28 cellular contexts compared by ENCODE assay signal in the genomic region with DNA sequence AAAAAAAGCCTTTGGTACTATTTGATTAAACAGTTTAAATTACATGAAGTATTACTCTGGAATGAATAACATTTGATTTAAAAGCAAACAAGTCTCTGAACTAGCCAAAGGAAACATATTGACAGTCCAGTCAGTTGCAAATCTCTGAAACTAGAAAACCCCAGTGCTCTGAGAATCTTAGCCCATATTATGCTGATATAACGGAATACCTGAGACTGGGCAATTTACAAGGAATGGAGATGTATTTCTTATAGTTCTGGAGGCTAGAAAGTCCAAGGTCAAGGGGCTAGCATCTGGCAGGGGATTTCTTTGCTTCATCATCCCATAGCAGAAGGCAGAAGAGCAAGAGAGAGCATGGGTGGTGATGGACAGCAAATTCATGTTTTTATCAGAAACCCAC.
"Had no signal": no experiment of that assay in that cellular context is flagged by ENCODE, and none has a peak within 500 bp of the region (broad histone marks: within the 10 kb centered on the region; RNA-seq: fewer than 3 reads in every experiment).

No MANE protein-coding gene starts in this region.

- H3K27me3 ChIP-seq: dorsolateral prefrontal cortex, foreskin keratinocyte, gastroesophageal sphincter, heart right ventricle, left lung, ovary, stomach, thyroid gland had no signal

- H3K4me3 Mint-ChIP-seq: mesothelial cell of epicardium; naive B cell; natural killer cell treated with Interleukin-12 subunit alpha and Interleukin-12 subunit beta and Interleukin-15 and Interleukin-18, amount 100 ng/mL, for 72 hours; neural progenitor cell; stimulated activated effector memory CD8-positive, alpha-beta T cell treated with anti-CD3 and anti-CD28 coated beads, Interleukin-12 subunit alpha, Interleukin-12 subunit beta, amount 100 ng/mL, for 72 hours; type B pancreatic cell had no signal

- H3K4me3 ChIP-seq: dorsolateral prefrontal cortex, gastroesophageal sphincter, heart right ventricle, left lung, mucosa of descending colon, neural progenitor cell, ovary, psoas muscle, stomach, thyroid gland had no signal

- H3K36me3 Mint-ChIP-seq: natural killer cell treated with Interleukin-12 subunit alpha and Interleukin-12 subunit beta and Interleukin-15 and Interleukin-18, amount 100 ng/mL, for 72 hours had no signal

- H3K27me3 Mint-ChIP-seq: naive B cell; natural killer cell treated with Interleukin-12 subunit alpha and Interleukin-12 subunit beta and Interleukin-15 and Interleukin-18, amount 100 ng/mL, for 72 hours; type B pancreatic cell had no signal

- ATAC-seq: esophagus mucosa; foreskin keratinocyte; gastroesophageal sphincter; heart right ventricle; left cardiac atrium; left lung; mucosa of descending colon; natural killer cell treated with Interleukin-12 subunit alpha and Interleukin-12 subunit beta and Interleukin-15 and Interleukin-18, amount 100 ng/mL, for 72 hours; psoas muscle; sciatic nerve; stimulated activated effector memory CD8-positive, alpha-beta T cell treated with anti-CD3 and anti-CD28 coated beads, Interleukin-12 subunit alpha, Interleukin-12 subunit beta, amount 100 ng/mL, for 72 hours had no signal

- H3K27ac Mint-ChIP-seq: mesothelial cell of epicardium; natural killer cell treated with Interleukin-12 subunit alpha and Interleukin-12 subunit beta and Interleukin-15 and Interleukin-18, amount 100 ng/mL, for 72 hours; neural progenitor cell; stimulated activated effector memory CD8-positive, alpha-beta T cell treated with anti-CD3 and anti-CD28 coated beads, Interleukin-12 subunit alpha, Interleukin-12 subunit beta, amount 100 ng/mL, for 72 hours; type B pancreatic cell had no signal

- H3K9me3 ChIP-seq: gastroesophageal sphincter, heart right ventricle, left lung, mucosa of descending colon, ovary, psoas muscle, stomach, thyroid gland had no signal

- H3K9me3 Mint-ChIP-seq: mesothelial cell of epicardium; naive B cell; natural killer cell treated with Interleukin-12 subunit alpha and Interleukin-12 subunit beta and Interleukin-15 and Interleukin-18, amount 100 ng/mL, for 72 hours; stimulated activated effector memory CD8-positive, alpha-beta T cell treated with anti-CD3 and anti-CD28 coated beads, Interleukin-12 subunit alpha, Interleukin-12 subunit beta, amount 100 ng/mL, for 72 hours; type B pancreatic cell had no signal

- DNase-seq: dorsolateral prefrontal cortex; effector CD4-positive, alpha-beta T cell; foreskin keratinocyte; glutamatergic neuron; heart right ventricle; hippocampal formation; left cardiac atrium; left lung; mesenchymal stem cell; mucosa of descending colon; naive B cell; ovary; posterior cingulate gyrus; psoas muscle; retina; stimulated activated CD4-positive, alpha-beta T cell treated with anti-CD3 and anti-CD28 coated beads, Interleukin-2, amount 100 ng/mL, for 24 hours; stimulated activated CD4-positive, alpha-beta T cell treated with anti-CD3 and anti-CD28 coated beads, Interleukin-4, amount 100 ng/mL, for 24 hours; stimulated activated naive CD4-positive, alpha-beta T cell treated with Interleukin-2 at 50 U/mL for 16 hours; stomach; thyroid gland had no signal

- H3K4me1 ChIP-seq: foreskin keratinocyte, neural progenitor cell had no signal

- H3K36me3 ChIP-seq: neural progenitor cell, ovary, thyroid gland had no signal

- H3K9ac ChIP-seq: neural progenitor cell had no signal
